ENCODE assay signal across 19 cellular contexts in the genomic region with DNA sequence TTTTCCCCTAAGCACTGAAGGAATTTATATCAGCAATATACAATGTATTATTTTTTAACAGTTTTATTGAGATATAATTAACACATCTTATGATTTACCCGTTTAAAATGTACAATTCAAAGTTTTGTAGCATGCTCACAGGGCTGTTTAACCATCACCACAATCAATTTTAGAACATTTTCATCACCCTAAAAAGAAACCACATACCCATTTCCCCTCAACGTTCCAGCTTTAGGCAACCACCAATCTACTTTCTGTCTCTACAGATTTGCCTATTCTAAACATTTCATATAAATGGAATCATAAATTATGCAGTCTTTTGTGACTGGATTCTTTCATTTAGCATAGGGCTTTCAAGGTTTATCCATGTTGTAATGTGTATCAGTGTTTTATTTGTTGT.
A peak's percentile ranks its signal among the peaks of the same experiment; 100 is the strongest.
DNase-seq lines count a peak whose midpoint lies in the region; ATAC-seq and TF ChIP-seq lines count a peak whose summit lies in the region.
"Had no signal": no experiment of that assay in that cellular context is flagged by ENCODE, and none has a peak within 500 bp of the region (broad histone marks: within the 10 kb centered on the region; RNA-seq: fewer than 3 reads in every experiment).

No MANE protein-coding gene starts in this region.

- H3K4me3 Mint-ChIP-seq in activated CD8-positive, alpha-beta T cell treated with anti-CD3 and anti-CD28 coated beads, Interleukin-2, amount 10 ng/mL, durations not matched to agents 7 days and 5 days: peak overlapping the region; percentile 1
- no peak overlapping the region for H3K4me3 Mint-ChIP-seq in activated CD8-positive, alpha-beta T cell treated with anti-CD3 and anti-CD28 coated beads for 36 hours
- no peak overlapping the region for H3K4me3 Mint-ChIP-seq in stimulated activated naive CD8-positive, alpha-beta T cell treated with anti-CD3 and anti-CD28 coated beads, Interleukin-15, amount 100 ng/mL, for 72 hours
- H3K4me3 Mint-ChIP-seq: CD4-positive, CD25-positive, alpha-beta regulatory T cell; HFFc6 had no signal

- peak; percentile 68 for ATAC-seq in activated CD8-positive, alpha-beta T cell treated with anti-CD3 and anti-CD28 coated beads, Interleukin-2, amount 10 ng/mL, durations not matched to agents 7 days and 5 days
- ATAC-seq in activated CD8-positive, alpha-beta T cell treated with anti-CD3 and anti-CD28 coated beads for 36 hours: no peak
- ATAC-seq in stimulated activated naive CD8-positive, alpha-beta T cell treated with anti-CD3 and anti-CD28 coated beads, Interleukin-15, amount 100 ng/mL, for 72 hours: peak; percentile 49
- no peak for ATAC-seq in stimulated activated naive CD8-positive, alpha-beta T cell treated with anti-CD3 and anti-CD28 coated beads, Interleukin-15, Interleukin-2, amounts not matched to agents 100 U/mL and 50 U/mL, for 24 hours
- ATAC-seq: HCT116 had no signal

- H3K4me3 ChIP-seq in MM.1S (ENCODE audit: low read length) (no peak overlapping the region), tibial nerve (no peak overlapping the region)

- H3K27me3 ChIP-seq in MM.1S (replicated peaks; ENCODE audit: insufficient read depth, low read length): no peaks in the 10 kb centered on the region
- H3K27me3 ChIP-seq in tibial nerve: no peaks in the 10 kb centered on the region
- H3K27me3 ChIP-seq: BE2C had no signal

- no peak for TF ChIP-seq CTCF in activated CD8-positive, alpha-beta T cell treated with anti-CD3 and anti-CD28 coated beads for 36 hours (IDR thresholded peaks at IDR 0.05)
- no peak for TF ChIP-seq CTCF in MM.1S (IDR thresholded peaks at IDR 0.05; ENCODE audit: low read length)
- TF ChIP-seq CTCF in tibial nerve (IDR thresholded peaks at IDR 0.05): no peak

- peaks cover under 1% of the 10 kb centered on the region for H3K27me3 Mint-ChIP-seq in activated CD8-positive, alpha-beta T cell treated with anti-CD3 and anti-CD28 coated beads, Interleukin-2, amount 10 ng/mL, durations not matched to agents 7 days and 5 days (ENCODE audit: low read depth)
- no peaks in the 10 kb centered on the region for H3K27me3 Mint-ChIP-seq in activated CD8-positive, alpha-beta T cell treated with anti-CD3 and anti-CD28 coated beads for 36 hours
- H3K27me3 Mint-ChIP-seq in stimulated activated naive CD8-positive, alpha-beta T cell treated with anti-CD3 and anti-CD28 coated beads, Interleukin-15, amount 100 ng/mL, for 72 hours: no peaks in the 10 kb centered on the region
- H3K27me3 Mint-ChIP-seq: CD4-positive, CD25-positive, alpha-beta regulatory T cell had no signal

- CTCF ChIA-PET in activated CD8-positive, alpha-beta T cell treated with anti-CD3 and anti-CD28 coated beads, Interleukin-2, amount 10 ng/mL, durations not matched to agents 7 days and 5 days (lab: Charles Lee): no interaction called here
- CTCF ChIA-PET in activated CD8-positive, alpha-beta T cell treated with anti-CD3 and anti-CD28 coated beads for 36 hours (lab: Charles Lee): no interaction called here

- WGBS in tibial nerve, 2 donors: 79 to 84% methylated on average over 2 of the region's 2 CpGs

- peaks cover 39% of the 10 kb centered on the region for H3K4me1 Mint-ChIP-seq in activated CD8-positive, alpha-beta T cell treated with anti-CD3 and anti-CD28 coated beads, Interleukin-2, amount 10 ng/mL, durations not matched to agents 7 days and 5 days (ENCODE audit: low read depth)
- peaks cover 14% of the 10 kb centered on the region for H3K4me1 Mint-ChIP-seq in activated CD8-positive, alpha-beta T cell treated with anti-CD3 and anti-CD28 coated beads for 36 hours (ENCODE audit: low read depth)
- H3K4me1 Mint-ChIP-seq in stimulated activated naive CD8-positive, alpha-beta T cell treated with anti-CD3 and anti-CD28 coated beads, Interleukin-15, amount 100 ng/mL, for 72 hours: peaks cover 16% of the 10 kb centered on the region
- H3K4me1 Mint-ChIP-seq: CD4-positive, CD25-positive, alpha-beta regulatory T cell had no signal

- no peak for TF ChIP-seq POLR2A in tibial nerve (IDR thresholded peaks at IDR 0.05)

- no peaks in the 10 kb centered on the region for H3K79me2 ChIP-seq in MM.1S (ENCODE audit: low read length)

- no peaks in the 10 kb centered on the region for H4K20me1 ChIP-seq in MM.1S (ENCODE audit: insufficient read depth, low read length)

- H3K36me3 ChIP-seq in MM.1S (replicated peaks; ENCODE audit: insufficient read depth, low read length) (no peaks in the 10 kb centered on the region), tibial nerve (no peaks in the 10 kb centered on the region)
- H3K36me3 ChIP-seq: BE2C had no signal

- no peak overlapping the region for H3K27ac ChIP-seq in MM.1S (ENCODE audit: low read length)
- H3K27ac ChIP-seq in tibial nerve: no peak overlapping the region
- H3K27ac ChIP-seq: HL-60 had no signal

- no peak for DNase-seq in activated CD8-positive, alpha-beta T cell treated with anti-CD3 and anti-CD28 coated beads, Interleukin-2, amount 10 ng/mL, durations not matched to agents 7 days and 5 days
- DNase-seq in activated CD8-positive, alpha-beta T cell treated with anti-CD3 and anti-CD28 coated beads for 36 hours: no peak
- no peak for DNase-seq in stimulated activated naive CD8-positive, alpha-beta T cell treated with anti-CD3 and anti-CD28 coated beads, Interleukin-15, amount 100 ng/mL, for 72 hours
- no peak for DNase-seq in stimulated activated naive CD8-positive, alpha-beta T cell treated with anti-CD3 and anti-CD28 coated beads, Interleukin-15, Interleukin-2, amounts not matched to agents 100 U/mL and 50 U/mL, for 24 hours
- DNase-seq in MM.1S: peak; percentile 23
- DNase-seq in activated T-cell treated with anti-CD3 and anti-CD28 coated beads, Interleukin-2, amount 50 U/mL, for 1 hour: no peak
- no peak for DNase-seq in tibial nerve (ENCODE audit: low spot score in 2 of 2)
- DNase-seq: ACHN; BE2C; C1 segment of cervical spinal cord; Caco-2; CD4-positive, CD25-positive, alpha-beta regulatory T cell; DMS79; GDM1; GOT3; H7; HFFc6 had no signal

- peak overlapping the region; percentile 33; the same call in 1 of the 2 replicates for H3K4me2 ChIP-seq in MM.1S (ENCODE audit: low read depth, low read length)

- peak overlapping the region; percentile 68 for H3K27ac Mint-ChIP-seq in activated CD8-positive, alpha-beta T cell treated with anti-CD3 and anti-CD28 coated beads, Interleukin-2, amount 10 ng/mL, durations not matched to agents 7 days and 5 days
- no peak overlapping the region for H3K27ac Mint-ChIP-seq in activated CD8-positive, alpha-beta T cell treated with anti-CD3 and anti-CD28 coated beads for 36 hours
- H3K27ac Mint-ChIP-seq in stimulated activated naive CD8-positive, alpha-beta T cell treated with anti-CD3 and anti-CD28 coated beads, Interleukin-15, amount 100 ng/mL, for 72 hours: peak overlapping the region in 1 of 2 donors; percentile 22
- H3K27ac Mint-ChIP-seq: CD4-positive, CD25-positive, alpha-beta regulatory T cell; HFFc6 had no signal

- H2AFZ ChIP-seq in MM.1S (ENCODE audit: low read length): no peak overlapping the region; the same call in 1 of the 2 replicates

- H3K36me3 Mint-ChIP-seq in activated CD8-positive, alpha-beta T cell treated with anti-CD3 and anti-CD28 coated beads, Interleukin-2, amount 10 ng/mL, durations not matched to agents 7 days and 5 days (ENCODE audit: low read depth): peaks cover 6% of the 10 kb centered on the region
- no peaks in the 10 kb centered on the region for H3K36me3 Mint-ChIP-seq in activated CD8-positive, alpha-beta T cell treated with anti-CD3 and anti-CD28 coated beads for 36 hours (ENCODE audit: low read depth)
- H3K36me3 Mint-ChIP-seq: CD4-positive, CD25-positive, alpha-beta regulatory T cell had no signal

- no peaks in the 10 kb centered on the region for H3F3A ChIP-seq in MM.1S (ENCODE audit: insufficient read depth, low read length)

- intact Hi-C loops in activated CD8-positive, alpha-beta T cell treated with anti-CD3 and anti-CD28 coated beads for 36 hours (cut with micrococcal nuclease): no loop called here

- H3K9me2 ChIP-seq in MM.1S (replicated peaks; ENCODE audit: insufficient read depth, low read length): no peaks in the 10 kb centered on the region

- H3K4me1 ChIP-seq in MM.1S (ENCODE audit: low read length) (peaks cover 18% of the 10 kb centered on the region), tibial nerve (no peaks in the 10 kb centered on the region)
- H3K4me1 ChIP-seq: BE2C, Caco-2 had no signal

- POLR2A ChIA-PET in activated CD8-positive, alpha-beta T cell treated with anti-CD3 and anti-CD28 coated beads, Interleukin-2, amount 10 ng/mL, durations not matched to agents 7 days and 5 days (lab: Charles Lee): no interaction called here
- POLR2A ChIA-PET in activated CD8-positive, alpha-beta T cell treated with anti-CD3 and anti-CD28 coated beads for 36 hours (lab: Charles Lee): no interaction called here

- TF ChIP-seq EP300 in tibial nerve (IDR thresholded peaks at IDR 0.05): no peak

- H3K9me3 ChIP-seq in MM.1S (replicated peaks; ENCODE audit: insufficient read depth, low read length): no peaks in the 10 kb centered on the region
- no peaks in the 10 kb centered on the region for H3K9me3 ChIP-seq in tibial nerve
- H3K9me3 ChIP-seq: BE2C, Caco-2 had no signal

- peaks cover 5% of the 10 kb centered on the region for H3K9me3 Mint-ChIP-seq in activated CD8-positive, alpha-beta T cell treated with anti-CD3 and anti-CD28 coated beads, Interleukin-2, amount 10 ng/mL, durations not matched to agents 7 days and 5 days (ENCODE audit: insufficient read depth)
- no peaks in the 10 kb centered on the region for H3K9me3 Mint-ChIP-seq in activated CD8-positive, alpha-beta T cell treated with anti-CD3 and anti-CD28 coated beads for 36 hours
- no peaks in the 10 kb centered on the region for H3K9me3 Mint-ChIP-seq in stimulated activated naive CD8-positive, alpha-beta T cell treated with anti-CD3 and anti-CD28 coated beads, Interleukin-15, amount 100 ng/mL, for 72 hours
- H3K9me3 Mint-ChIP-seq: CD4-positive, CD25-positive, alpha-beta regulatory T cell; HFFc6 had no signal

- no peak overlapping the region for H3K9ac ChIP-seq in MM.1S (ENCODE audit: low read length)

Comparison
In these comparisons a context has a peak if more than half of its experiments do, and no peak if none do; other contexts are left out.
1. ATAC-seq: peak in activated CD8-positive, alpha-beta T cell treated with anti-CD3 and anti-CD28 coated beads, Interleukin-2, amount 10 ng/mL, durations not matched to agents 7 days and 5 days (single experiment) and stimulated activated naive CD8-positive, alpha-beta T cell treated with anti-CD3 and anti-CD28 coated beads, Interleukin-15, amount 100 ng/mL, for 72 hours (single experiment); none in activated CD8-positive, alpha-beta T cell treated with anti-CD3 and anti-CD28 coated beads for 36 hours (single experiment) and stimulated activated naive CD8-positive, alpha-beta T cell treated with anti-CD3 and anti-CD28 coated beads, Interleukin-15, Interleukin-2, amounts not matched to agents 100 U/mL and 50 U/mL, for 24 hours (single experiment).